ENCODE assay signal across 25 cellular contexts in the genomic region with DNA sequence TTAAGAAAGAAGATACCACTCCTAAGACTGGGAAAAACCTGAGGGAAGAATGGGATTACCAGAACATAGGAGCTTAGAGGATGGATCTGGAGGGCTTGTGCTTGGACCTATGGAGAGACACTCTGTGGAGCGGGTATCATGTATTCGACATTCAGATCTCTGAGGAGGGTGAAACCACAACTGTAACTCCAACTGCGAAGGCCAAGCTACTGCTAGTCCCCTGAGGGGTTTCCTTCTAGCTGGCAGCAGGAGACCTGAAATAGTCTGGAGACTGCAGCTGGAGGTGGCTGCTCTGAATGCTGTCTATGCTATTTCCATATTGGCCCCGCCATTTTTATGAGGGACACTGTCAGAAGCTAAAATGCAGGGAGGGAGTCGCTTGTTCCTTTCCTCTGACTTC.
"Had no signal": no experiment of that assay in that cellular context is flagged by ENCODE, and none has a peak within 500 bp of the region (broad histone marks: within the 10 kb centered on the region; RNA-seq: fewer than 3 reads in every experiment).

No MANE protein-coding gene starts in this region.

- H3K27me3 ChIP-seq: brain microvascular endothelial cell, cardiac muscle cell, Peyer's patch had no signal

- H3K27ac Mint-ChIP-seq: activated CD8-positive, alpha-beta T cell treated with anti-CD3 and anti-CD28 coated beads, Interleukin-2, amount 10 ng/mL, durations not matched to agents 7 days and 5 days had no signal

- DNase-seq: activated CD4-positive, alpha-beta T cell treated with anti-CD3 and anti-CD28 coated beads for 4 hours; activated CD8-positive, alpha-beta memory T cell treated with anti-CD3 and anti-CD28 coated beads, Interleukin-2, amount 50 U/mL, for 48 hours; activated CD8-positive, alpha-beta T cell treated with anti-CD3 and anti-CD28 coated beads, Interleukin-2, amount 10 ng/mL, durations not matched to agents 7 days and 5 days; activated T-cell treated with anti-CD3 and anti-CD28 coated beads, Interleukin-2, amount 50 U/mL, for 1 hour; amygdala; brain microvascular endothelial cell; cerebellar nuclear complex; Karpas-422; NCI-H1092; NCI-H1417; NCI-H1930; NCI-H2107; NCI-H2171 treated with DMSO at 0.1 percent for 48 hours; NCI-H226; NCI-H510A; NCI-H526 treated with DMSO at 0.1 percent for 48 hours; NCI-H82; NK-92 treated with Interleukin-12 subunit alpha and Interleukin-12 subunit beta, amount 100 ng/mL, for 24 hours; Peyer's patch; SHP77; T-helper 2 cell; T1000 had no signal

- H3K27me3 Mint-ChIP-seq: activated naive CD4-positive, alpha-beta T cell treated with anti-CD3 and anti-CD28 coated beads, Interleukin-2, amount 50 U/mL, for 24 hours had no signal

- H3K4me1 ChIP-seq: Peyer's patch had no signal

- H3K36me3 ChIP-seq: brain microvascular endothelial cell, cardiac muscle cell, Peyer's patch had no signal

- ATAC-seq: activated CD8-positive, alpha-beta T cell treated with anti-CD3 and anti-CD28 coated beads, Interleukin-2, amount 10 ng/mL, durations not matched to agents 7 days and 5 days had no signal

- H3K9me3 ChIP-seq: Peyer's patch had no signal

- H3K4me3 ChIP-seq: cardiac muscle cell, Peyer's patch had no signal

- H3K4me3 Mint-ChIP-seq: activated CD8-positive, alpha-beta T cell treated with anti-CD3 and anti-CD28 coated beads, Interleukin-2, amount 10 ng/mL, durations not matched to agents 7 days and 5 days; activated naive CD4-positive, alpha-beta T cell treated with anti-CD3 and anti-CD28 coated beads, Interleukin-2, amount 50 U/mL, for 24 hours had no signal

- H3K27ac ChIP-seq: brain microvascular endothelial cell, cardiac muscle cell, Peyer's patch, VCaP had no signal
